1 cellular context compared by ENCODE assay signal in genomic region chr1:167297222-167298214, GRCh38.
A peak's percentile ranks its signal among the peaks of the same experiment; 100 is the strongest.
TF ChIP-seq lines count a peak whose summit lies in the region.

No MANE protein-coding gene starts in this region.

TF ChIP-seq in HepG2, 621 proteins besides CTCF, POLR2A, EP300 and RAD21 (continued from another document):
- TF ChIP-seq REST (IDR thresholded peaks at IDR 0.05; ENCODE audit: borderline replicate concordance in 1 of 2, low read depth in 1 of 2, low read length in 2 of 2) (0 out of 4 replicates have a peak, but pooled peaks of 1 of the 2 experiments have one; percentile 45), HINFP (CRISPR knock-in tag; IDR thresholded peaks at IDR 0.05; ENCODE audit: low read depth) (0 out of 2 replicates have a peak, but pooled peaks have one; percentile 24), ZNF354B (CRISPR knock-in tag; IDR thresholded peaks at IDR 0.05) (no peak), FOXO1 (CRISPR knock-in tag; IDR thresholded peaks at IDR 0.05) (peak; percentile 95), TCF12 (IDR thresholded peaks at IDR 0.05) (no peak), TCF12 (CRISPR knock-in tag; IDR thresholded peaks at IDR 0.05) (no peak), ZNF552 (CRISPR knock-in tag; IDR thresholded peaks at IDR 0.05; ENCODE audit: borderline replicate concordance) (no peak), MEF2D (CRISPR knock-in tag; IDR thresholded peaks at IDR 0.05) (0 out of 2 replicates have a peak, but pooled peaks have one; percentile 10), NCOA2 (CRISPR knock-in tag; IDR thresholded peaks at IDR 0.05) (peak; percentile 91), NR2C2 (CRISPR knock-in tag; IDR thresholded peaks at IDR 0.05; ENCODE audit: borderline replicate concordance) (peak; percentile 13; the same call in 1 of the 2 replicates), DPF2 (CRISPR knock-in tag; IDR thresholded peaks at IDR 0.05; ENCODE audit: borderline replicate concordance, low read depth) (peak; percentile 64; the same call in 1 of the 2 replicates), GATAD2A (CRISPR knock-in tag; IDR thresholded peaks at IDR 0.05) (peak; percentile 93), MXD4 (CRISPR knock-in tag; IDR thresholded peaks at IDR 0.05) (no peak), SMYD3 (CRISPR knock-in tag; IDR thresholded peaks at IDR 0.05) (0 out of 2 replicates have a peak, but pooled peaks have one; percentile 30), NR2F2 (IDR thresholded peaks at IDR 0.05; ENCODE audit: borderline replicate concordance, low read depth) (peak; percentile 66; the same call in 1 of the 2 replicates), SP4 (CRISPR knock-in tag; IDR thresholded peaks at IDR 0.05) (no peak), FOXA1 (IDR thresholded peaks at IDR 0.05) (no peak), FOXA1 (CRISPR knock-in tag; IDR thresholded peaks at IDR 0.05) (peak; percentile 41; the same call in 1 of the 2 replicates), HDAC1 (CRISPR knock-in tag; IDR thresholded peaks at IDR 0.05) (peak; percentile 74), ZGPAT (CRISPR knock-in tag; IDR thresholded peaks at IDR 0.05) (peak; percentile 36; the same call in 1 of the 2 replicates), HOXA3 (CRISPR knock-in tag; IDR thresholded peaks at IDR 0.05) (peak; percentile 64), ZNF557 (CRISPR knock-in tag; IDR thresholded peaks at IDR 0.05) (0 out of 2 replicates have a peak, but pooled peaks have one; percentile 32), SOX5 (CRISPR knock-in tag; IDR thresholded peaks at IDR 0.05; ENCODE audit: borderline replicate concordance) (peak; percentile 97), TOPORS (CRISPR knock-in tag; IDR thresholded peaks at IDR 0.05) (peak; percentile 30; the same call in 1 of the 2 replicates), SRSF4 (IDR thresholded peaks at IDR 0.05; ENCODE audit: low read depth, low read length, poor library complexity, severe bottlenecking) (no peak), ZNF264 (CRISPR knock-in tag; IDR thresholded peaks at IDR 0.05) (peak; percentile 61; the same call in 1 of the 2 replicates), NFE2 (CRISPR knock-in tag; IDR thresholded peaks at IDR 0.05) (no peak), HNF4A (CRISPR knock-in tag; IDR thresholded peaks at IDR 0.05) (peak; percentile 98)
- TF ChIP-seq, protein P1, sequence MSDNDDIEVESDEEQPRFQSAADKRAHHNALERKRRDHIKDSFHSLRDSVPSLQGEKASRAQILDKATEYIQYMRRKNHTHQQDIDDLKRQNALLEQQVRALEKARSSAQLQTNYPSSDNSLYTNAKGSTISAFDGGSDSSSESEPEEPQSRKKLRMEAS (IDR thresholded peaks at IDR 0.05): peak; percentile 61; the same call in 1 of the 2 replicates
- TF ChIP-seq, protein P2, sequence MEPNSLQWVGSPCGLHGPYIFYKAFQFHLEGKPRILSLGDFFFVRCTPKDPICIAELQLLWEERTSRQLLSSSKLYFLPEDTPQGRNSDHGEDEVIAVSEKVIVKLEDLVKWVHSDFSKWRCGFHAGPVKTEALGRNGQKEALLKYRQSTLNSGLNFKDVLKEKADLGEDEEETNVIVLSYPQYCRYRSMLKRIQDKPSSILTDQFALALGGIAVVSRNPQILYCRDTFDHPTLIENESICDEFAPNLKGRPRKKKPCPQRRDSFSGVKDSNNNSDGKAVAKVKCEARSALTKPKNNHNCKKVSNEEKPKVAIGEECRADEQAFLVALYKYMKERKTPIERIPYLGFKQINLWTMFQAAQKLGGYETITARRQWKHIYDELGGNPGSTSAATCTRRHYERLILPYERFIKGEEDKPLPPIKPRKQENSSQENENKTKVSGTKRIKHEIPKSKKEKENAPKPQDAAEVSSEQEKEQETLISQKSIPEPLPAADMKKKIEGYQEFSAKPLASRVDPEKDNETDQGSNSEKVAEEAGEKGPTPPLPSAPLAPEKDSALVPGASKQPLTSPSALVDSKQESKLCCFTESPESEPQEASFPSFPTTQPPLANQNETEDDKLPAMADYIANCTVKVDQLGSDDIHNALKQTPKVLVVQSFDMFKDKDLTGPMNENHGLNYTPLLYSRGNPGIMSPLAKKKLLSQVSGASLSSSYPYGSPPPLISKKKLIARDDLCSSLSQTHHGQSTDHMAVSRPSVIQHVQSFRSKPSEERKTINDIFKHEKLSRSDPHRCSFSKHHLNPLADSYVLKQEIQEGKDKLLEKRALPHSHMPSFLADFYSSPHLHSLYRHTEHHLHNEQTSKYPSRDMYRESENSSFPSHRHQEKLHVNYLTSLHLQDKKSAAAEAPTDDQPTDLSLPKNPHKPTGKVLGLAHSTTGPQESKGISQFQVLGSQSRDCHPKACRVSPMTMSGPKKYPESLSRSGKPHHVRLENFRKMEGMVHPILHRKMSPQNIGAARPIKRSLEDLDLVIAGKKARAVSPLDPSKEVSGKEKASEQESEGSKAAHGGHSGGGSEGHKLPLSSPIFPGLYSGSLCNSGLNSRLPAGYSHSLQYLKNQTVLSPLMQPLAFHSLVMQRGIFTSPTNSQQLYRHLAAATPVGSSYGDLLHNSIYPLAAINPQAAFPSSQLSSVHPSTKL (CRISPR knock-in tag; IDR thresholded peaks at IDR 0.05): peak; percentile 96
